ENCODE assay signal across 20 cellular contexts in the genomic region with DNA sequence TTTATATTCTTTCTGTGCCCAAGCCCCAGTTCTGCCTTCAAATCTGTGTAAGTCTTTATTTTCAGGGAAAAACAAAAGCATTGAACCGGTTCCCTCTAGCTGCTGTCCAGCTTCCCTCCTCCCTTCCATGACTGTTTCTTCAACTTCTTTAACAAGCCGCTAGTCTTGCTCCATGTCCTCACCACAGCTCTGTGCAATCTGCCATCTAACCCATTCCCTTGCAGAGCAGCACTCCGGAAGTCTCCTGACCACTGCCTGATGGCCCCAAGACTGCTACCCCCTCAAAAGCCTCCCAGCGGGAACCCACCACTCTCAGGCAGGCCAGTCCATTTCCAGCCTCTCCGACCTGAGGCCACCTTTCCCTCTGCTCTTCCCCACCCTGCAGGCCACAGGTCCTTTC. TPM values are rescaled to one million over a fixed set of nuclear protein-coding genes. Genes with fewer than 3 reads are reported as not detected.
DNase-seq lines count a peak whose midpoint lies in the region; ATAC-seq, FAIRE-seq and TF ChIP-seq lines count a peak whose summit lies in the region.
"Had no signal": no experiment of that assay in that cellular context is flagged by ENCODE, and none has a peak within 500 bp of the region (broad histone marks: within the 10 kb centered on the region; RNA-seq: fewer than 3 reads in every experiment).

No MANE protein-coding gene starts in this region.

- TF ChIP-seq CTCF in 22Rv1 (IDR thresholded peaks at IDR 0.05) (no peak), pancreas (IDR thresholded peaks at IDR 0.05) (no peak)

- ATAC-seq in activated naive CD8-positive, alpha-beta T cell treated with anti-CD3 and anti-CD28 coated beads, Interleukin-2, amount 10 ng/mL, durations not matched to agents 7 days and 5 days (ENCODE audit: low read depth), result no peak
- ATAC-seq in left lobe of liver (peak; percentile 5), pancreas (no peak), HG03139 (IDR thresholded peaks at IDR 0.05; ENCODE audit: unreplicated experiment) (no peak)
- ATAC-seq: activated T-cell treated with anti-CD3 and anti-CD28 coated beads, Interleukin-2, amount 50 U/mL, for 4 hours had no signal

- H3K9me3 ChIP-seq in pancreas, result no peaks in the 10 kb centered on the region
- H3K9me3 ChIP-seq: BE2C had no signal

- H3K4me3 ChIP-seq in pancreas, result no peak overlapping the region

- H3K27me3 Mint-ChIP-seq in activated naive CD8-positive, alpha-beta T cell treated with anti-CD3 and anti-CD28 coated beads, Interleukin-2, amount 10 ng/mL, durations not matched to agents 7 days and 5 days, result no peaks in the 10 kb centered on the region
- no peaks in the 10 kb centered on the region for H3K27me3 Mint-ChIP-seq in activated CD4-positive, alpha-beta memory T cell treated with anti-CD3 and anti-CD28 coated beads for 36 hours
- H3K27me3 Mint-ChIP-seq: IgD-negative memory B cell had no signal

- no peak overlapping the region for H3K4me3 Mint-ChIP-seq in activated naive CD8-positive, alpha-beta T cell treated with anti-CD3 and anti-CD28 coated beads, Interleukin-2, amount 10 ng/mL, durations not matched to agents 7 days and 5 days
- H3K4me3 Mint-ChIP-seq in activated CD4-positive, alpha-beta memory T cell treated with anti-CD3 and anti-CD28 coated beads for 36 hours, result no peak overlapping the region
- H3K4me3 Mint-ChIP-seq: activated T-cell treated with anti-CD3 and anti-CD28 coated beads, Interleukin-2, amount 50 U/mL, for 4 hours; IgD-negative memory B cell had no signal

- POLR2A ChIA-PET in activated naive CD8-positive, alpha-beta T cell treated with anti-CD3 and anti-CD28 coated beads, Interleukin-2, amount 10 ng/mL, durations not matched to agents 7 days and 5 days (lab: Charles Lee), result no interaction called here
- POLR2A ChIA-PET in activated CD4-positive, alpha-beta memory T cell treated with anti-CD3 and anti-CD28 coated beads for 36 hours (lab: Charles Lee), result no interaction called here

- no peaks in the 10 kb centered on the region for H3K27me3 ChIP-seq in pancreas
- H3K27me3 ChIP-seq: BE2C had no signal

- peak overlapping the region; percentile 5 for H3K27ac Mint-ChIP-seq in activated naive CD8-positive, alpha-beta T cell treated with anti-CD3 and anti-CD28 coated beads, Interleukin-2, amount 10 ng/mL, durations not matched to agents 7 days and 5 days
- no peak overlapping the region for H3K27ac Mint-ChIP-seq in activated CD4-positive, alpha-beta memory T cell treated with anti-CD3 and anti-CD28 coated beads for 36 hours
- H3K27ac Mint-ChIP-seq: IgD-negative memory B cell had no signal

- H3K36me3 ChIP-seq in pancreas, result peaks cover 0 to 31% (median 10%) of the 10 kb centered on the region in 3 donors

- intact Hi-C loops in pancreas (cut with DNase I), result no loop called here
- intact Hi-C loops in activated CD4-positive, alpha-beta memory T cell treated with anti-CD3 and anti-CD28 coated beads for 36 hours (cut with micrococcal nuclease), result no loop called here

- DNase-seq in GF-D8 (lab: John Stamatoyannopoulos, UW) (peak; percentile 88), left lobe of liver (ENCODE audit: low spot score) (no peak), pancreas (no peak)
- no peak for DNase-seq in activated naive CD8-positive, alpha-beta T cell treated with anti-CD3 and anti-CD28 coated beads, Interleukin-2, amount 10 ng/mL, durations not matched to agents 7 days and 5 days
- DNase-seq in stimulated activated naive CD4-positive, alpha-beta T cell treated with Interleukin-2 at 50 U/mL for 16 hours (lab: John Stamatoyannopoulos, UW), result no peak
- no peak for DNase-seq in activated CD4-positive, alpha-beta memory T cell treated with anti-CD3 and anti-CD28 coated beads for 36 hours
- DNase-seq: activated CD4-positive, alpha-beta T cell treated with anti-CD3 and anti-CD28 coated beads for 4 hours; activated T-cell treated with anti-CD3 and anti-CD28 coated beads, Interleukin-2, amount 50 U/mL, for 4 hours; BE2C; DND-41; effector CD8-positive, alpha-beta T cell; foreskin melanocyte; islet precursor cell; NCI-H510A; T-helper 2 cell; trophoblast cell had no signal

- peak overlapping the region; percentile 76 for H3K27ac ChIP-seq in 22Rv1
- no peak overlapping the region for H3K27ac ChIP-seq in pancreas

- H3K4me1 ChIP-seq in pancreas, result peaks cover 0 to 4% (median 0%) of the 10 kb centered on the region in 3 donors
- H3K4me1 ChIP-seq: BE2C had no signal

- peaks cover 6% of the 10 kb centered on the region for H3K4me1 Mint-ChIP-seq in activated naive CD8-positive, alpha-beta T cell treated with anti-CD3 and anti-CD28 coated beads, Interleukin-2, amount 10 ng/mL, durations not matched to agents 7 days and 5 days
- peaks cover 3% of the 10 kb centered on the region for H3K4me1 Mint-ChIP-seq in activated CD4-positive, alpha-beta memory T cell treated with anti-CD3 and anti-CD28 coated beads for 36 hours (ENCODE audit: low read depth)

- 79 to 84% methylated on average over 5 of the region's 5 CpGs for WGBS in pancreas, 2 donors

- no peak for FAIRE-seq in pancreas (lab: Jason Lieb, UNC)

- H3K36me3 Mint-ChIP-seq in activated naive CD8-positive, alpha-beta T cell treated with anti-CD3 and anti-CD28 coated beads, Interleukin-2, amount 10 ng/mL, durations not matched to agents 7 days and 5 days, result peaks cover 11% of the 10 kb centered on the region
- H3K36me3 Mint-ChIP-seq in activated CD4-positive, alpha-beta memory T cell treated with anti-CD3 and anti-CD28 coated beads for 36 hours, result peaks cover 39% of the 10 kb centered on the region

- no peaks in the 10 kb centered on the region for H3K9me3 Mint-ChIP-seq in activated naive CD8-positive, alpha-beta T cell treated with anti-CD3 and anti-CD28 coated beads, Interleukin-2, amount 10 ng/mL, durations not matched to agents 7 days and 5 days
- H3K9me3 Mint-ChIP-seq in activated CD4-positive, alpha-beta memory T cell treated with anti-CD3 and anti-CD28 coated beads for 36 hours, result no peaks in the 10 kb centered on the region
- H3K9me3 Mint-ChIP-seq: activated T-cell treated with anti-CD3 and anti-CD28 coated beads, Interleukin-2, amount 50 U/mL, for 4 hours; IgD-negative memory B cell had no signal

- CTCF ChIA-PET in activated CD4-positive, alpha-beta memory T cell treated with anti-CD3 and anti-CD28 coated beads for 36 hours (lab: Charles Lee), result no interaction called here

RNA-seq across cellular contexts. Expression of a gene that starts 16.9 kb away (rescaled TPM):
- total RNA-seq in activated naive CD8-positive, alpha-beta T cell treated with anti-CD3 and anti-CD28 coated beads, Interleukin-2, amount 10 ng/mL, durations not matched to agents 7 days and 5 days, result 10 to 100 TPM; 29.2 to 34.1 TPM
- total RNA-seq in left lobe of liver (13.3 TPM), pancreas (10 to 100 TPM in 3 of 6 donors, 1 to 10 TPM in 3; 6.8 to 13.6 (median 9.7) TPM)
- polyA plus RNA-seq in pancreas, result 10 to 100 TPM in 1 of 2 donors, 1 to 10 TPM in 1; 9.5 to 14.2 TPM
- total RNA-seq in activated CD4-positive, alpha-beta memory T cell treated with anti-CD3 and anti-CD28 coated beads for 36 hours, result 10 to 100 TPM; 27.5 to 27.9 TPM

RNA-seq across cellular contexts. Expression of a gene that starts 17.0 kb away (rescaled TPM):
- total RNA-seq in activated naive CD8-positive, alpha-beta T cell treated with anti-CD3 and anti-CD28 coated beads, Interleukin-2, amount 10 ng/mL, durations not matched to agents 7 days and 5 days, result 100 to 1,000 TPM; 489 to 502 TPM
- total RNA-seq in left lobe of liver (302 TPM), pancreas (100 to 1,000 TPM; 198 to 270 (median 257) TPM)
- 100 to 1,000 TPM; 428 to 510 TPM for polyA plus RNA-seq in pancreas
- total RNA-seq in activated CD4-positive, alpha-beta memory T cell treated with anti-CD3 and anti-CD28 coated beads for 36 hours, result 100 to 1,000 TPM; 493 to 511 TPM

RNA-seq across cellular contexts. Expression of a gene that starts 31.6 kb away (rescaled TPM):
- total RNA-seq in activated naive CD8-positive, alpha-beta T cell treated with anti-CD3 and anti-CD28 coated beads, Interleukin-2, amount 10 ng/mL, durations not matched to agents 7 days and 5 days, result 1 to 10 TPM; 3.6 to 3.9 TPM
- 0.30 TPM for total RNA-seq in left lobe of liver
- under 1 TPM; 0.37 to 0.87 (median 0.61) TPM for total RNA-seq in pancreas
- polyA plus RNA-seq in pancreas, result 1 to 10 TPM in 1 of 2 donors, under 1 TPM in 1; 0.84 to 1.3 TPM
- not detected for total RNA-seq in activated CD4-positive, alpha-beta memory T cell treated with anti-CD3 and anti-CD28 coated beads for 36 hours
- polyA plus RNA-seq: aorta had no signal
